Comparison of ENCODE assay signal across 18 cellular contexts in genomic region chr9:37198831-37199230, GRCh38.
A peak's percentile ranks its signal among the peaks of the same experiment; 100 is the strongest.
DNase-seq lines count a peak whose midpoint lies in the region; ATAC-seq and TF ChIP-seq lines count a peak whose summit lies in the region.
"Had no signal": no experiment of that assay in that cellular context is flagged by ENCODE, and none has a peak within 500 bp of the region (broad histone marks: within the 10 kb centered on the region; RNA-seq: fewer than 3 reads in every experiment).

No MANE protein-coding gene starts in this region.

- H3K4me3 ChIP-seq in breast epithelium, result no peak overlapping the region
- H3K4me3 ChIP-seq: GM23338 had no signal

- H3K27ac Mint-ChIP-seq in MCF 10A (ENCODE audit: low read depth, unreplicated experiment) (peak overlapping the region; percentile 67), T-cell (peak overlapping the region in 1 of 2 donors; percentile 9)
- H3K27ac Mint-ChIP-seq in activated naive CD8-positive, alpha-beta T cell treated with anti-CD3 and anti-CD28 coated beads for 36 hours, result peak overlapping the region; percentile 81
- H3K27ac Mint-ChIP-seq in stimulated activated memory B cell treated with anti-CD40 and anti-IgM and Interleukin-4, amounts not matched to agents 10 μg/mL and 1 μg/mL and 100 μg/mL, for 72 hours, result peak overlapping the region; percentile 94

- TF ChIP-seq CTCF in MCF 10A (IDR thresholded peaks at IDR 0.05; ENCODE audit: unreplicated experiment) (no peak), breast epithelium (IDR thresholded peaks at IDR 0.05) (no peak)

- ATAC-seq in HG03354 (IDR thresholded peaks at IDR 0.05; ENCODE audit: poor library complexity, severe bottlenecking, unreplicated experiment) (peak; percentile 50), T-cell (replicated peaks in 1 of 4) (no peak), HG02642 (IDR thresholded peaks at IDR 0.05; ENCODE audit: poor library complexity, unreplicated experiment) (no peak)
- ATAC-seq in stimulated activated memory B cell treated with anti-CD40 and anti-IgM and Interleukin-4, amounts not matched to agents 10 μg/mL and 1 μg/mL and 100 μg/mL, for 72 hours, result no peak
- ATAC-seq: foreskin keratinocyte, GM23338, left lobe of liver, PC-3 had no signal

- POLR2A ChIA-PET in MCF 10A (lab: Yijun Ruan, JAX), result no interaction called here
- POLR2A ChIA-PET in T-cell (lab: Charles Lee), result interaction anchor here in 1 of 2 donors (0.7 kb wide), 1 partner anchor 1519 kb away, joined by 4 read pairs; no protein-coding TSS in a partner anchor

- intact Hi-C loops in MCF 10A (cut with micrococcal nuclease), result no loop called here
- intact Hi-C loops in breast epithelium (cut with DNase I; ENCODE audit: low total_unique reads), result no loop called here

- H3K4me1 Mint-ChIP-seq in MCF 10A (ENCODE audit: insufficient read depth, unreplicated experiment) (peaks cover 41% of the 10 kb centered on the region), T-cell (peaks cover 43 to 65% (median 56%) of the 10 kb centered on the region in 3 donors)
- peaks cover 46% of the 10 kb centered on the region for H3K4me1 Mint-ChIP-seq in activated naive CD8-positive, alpha-beta T cell treated with anti-CD3 and anti-CD28 coated beads for 36 hours
- H3K4me1 Mint-ChIP-seq in stimulated activated memory B cell treated with anti-CD40 and anti-IgM and Interleukin-4, amounts not matched to agents 10 μg/mL and 1 μg/mL and 100 μg/mL, for 72 hours, result peaks cover 75% of the 10 kb centered on the region

- H3K36me3 ChIP-seq in breast epithelium, result no peaks in the 10 kb centered on the region

- BruUV-seq in MCF 10A (replicated peaks; lab: Mats Ljungman, UMichigan), result no TSS peak

- DNase-seq in MCF 10A (ENCODE audit: unreplicated experiment) (no peak), breast epithelium (ENCODE audit: low spot score in 2 of 2) (no peak), amygdala (lab: John Stamatoyannopoulos, UW) (no peak), T-cell (no peak)
- DNase-seq in activated naive CD8-positive, alpha-beta T cell treated with anti-CD3 and anti-CD28 coated beads for 36 hours, result no peak
- DNase-seq: activated CD4-positive, alpha-beta T cell treated with anti-CD3 and anti-CD28 coated beads, Interleukin-2, amount 50 U/mL, for 1 hour; Caco-2; foreskin keratinocyte; NCI-H1105 treated with DMSO at 0.1 percent for 48 hours; NCI-H69; PC-3; SK-N-SH; stimulated activated CD4-positive, alpha-beta T cell treated with anti-CD3 and anti-CD28 coated beads, Interleukin-2, amount 100 ng/mL, for 48 hours had no signal

- H3K27me3 ChIP-seq in breast epithelium, result no peaks in the 10 kb centered on the region
- H3K27me3 ChIP-seq: foreskin keratinocyte had no signal

- no peaks in the 10 kb centered on the region for H3K9me3 Mint-ChIP-seq in MCF 10A (ENCODE audit: unreplicated experiment)
- H3K9me3 Mint-ChIP-seq in activated naive CD8-positive, alpha-beta T cell treated with anti-CD3 and anti-CD28 coated beads for 36 hours, result peaks cover 7% of the 10 kb centered on the region
- peaks cover 14% of the 10 kb centered on the region for H3K9me3 Mint-ChIP-seq in stimulated activated memory B cell treated with anti-CD40 and anti-IgM and Interleukin-4, amounts not matched to agents 10 μg/mL and 1 μg/mL and 100 μg/mL, for 72 hours
- peaks cover 0 to under 1% (median 0%) of the 10 kb centered on the region in 3 donors for H3K9me3 Mint-ChIP-seq in T-cell

- peaks cover 22% of the 10 kb centered on the region for H3K36me3 Mint-ChIP-seq in MCF 10A (ENCODE audit: insufficient read depth, unreplicated experiment)
- peaks cover 58% of the 10 kb centered on the region for H3K36me3 Mint-ChIP-seq in activated naive CD8-positive, alpha-beta T cell treated with anti-CD3 and anti-CD28 coated beads for 36 hours
- H3K36me3 Mint-ChIP-seq in stimulated activated memory B cell treated with anti-CD40 and anti-IgM and Interleukin-4, amounts not matched to agents 10 μg/mL and 1 μg/mL and 100 μg/mL, for 72 hours, result peaks cover 47% of the 10 kb centered on the region
- peaks cover 46% of the 10 kb centered on the region for H3K36me3 Mint-ChIP-seq in T-cell

- no peaks in the 10 kb centered on the region for H3K4me1 ChIP-seq in breast epithelium
- H3K4me1 ChIP-seq: Caco-2 had no signal

- no peak overlapping the region for H3K4me3 Mint-ChIP-seq in MCF 10A (ENCODE audit: unreplicated experiment)
- no peak overlapping the region for H3K4me3 Mint-ChIP-seq in activated naive CD8-positive, alpha-beta T cell treated with anti-CD3 and anti-CD28 coated beads for 36 hours
- H3K4me3 Mint-ChIP-seq in stimulated activated memory B cell treated with anti-CD40 and anti-IgM and Interleukin-4, amounts not matched to agents 10 μg/mL and 1 μg/mL and 100 μg/mL, for 72 hours, result no peak overlapping the region
- H3K4me3 Mint-ChIP-seq in T-cell, result no peak overlapping the region
- H3K4me3 Mint-ChIP-seq: GM23338 had no signal

- H3K27me3 Mint-ChIP-seq in MCF 10A (ENCODE audit: insufficient read depth, unreplicated experiment) (no peaks in the 10 kb centered on the region), T-cell (no peaks in the 10 kb centered on the region)
- no peaks in the 10 kb centered on the region for H3K27me3 Mint-ChIP-seq in activated naive CD8-positive, alpha-beta T cell treated with anti-CD3 and anti-CD28 coated beads for 36 hours
- H3K27me3 Mint-ChIP-seq in stimulated activated memory B cell treated with anti-CD40 and anti-IgM and Interleukin-4, amounts not matched to agents 10 μg/mL and 1 μg/mL and 100 μg/mL, for 72 hours, result no peaks in the 10 kb centered on the region

- H3K27ac ChIP-seq in breast epithelium, result no peak overlapping the region

- TF ChIP-seq POLR2A in breast epithelium (IDR thresholded peaks at IDR 0.05), result no peak

- no peaks in the 10 kb centered on the region for H3K9me3 ChIP-seq in breast epithelium
- H3K9me3 ChIP-seq: Caco-2, SK-N-SH had no signal

- CTCF ChIA-PET in MCF 10A (lab: Yijun Ruan, JAX), result interaction anchor here (1.0 kb wide), 1 partner anchor 16 kb away, joined by 4 read pairs; no protein-coding TSS in a partner anchor
- CTCF ChIA-PET in T-cell (lab: Charles Lee), result interaction anchor here in 1 of 2 donors (1.1 kb wide), 1 partner anchor 52 kb away, joined by 4 read pairs; no protein-coding TSS in a partner anchor
